Comparison of ENCODE assay signal across 20 cellular contexts in the genomic region with DNA sequence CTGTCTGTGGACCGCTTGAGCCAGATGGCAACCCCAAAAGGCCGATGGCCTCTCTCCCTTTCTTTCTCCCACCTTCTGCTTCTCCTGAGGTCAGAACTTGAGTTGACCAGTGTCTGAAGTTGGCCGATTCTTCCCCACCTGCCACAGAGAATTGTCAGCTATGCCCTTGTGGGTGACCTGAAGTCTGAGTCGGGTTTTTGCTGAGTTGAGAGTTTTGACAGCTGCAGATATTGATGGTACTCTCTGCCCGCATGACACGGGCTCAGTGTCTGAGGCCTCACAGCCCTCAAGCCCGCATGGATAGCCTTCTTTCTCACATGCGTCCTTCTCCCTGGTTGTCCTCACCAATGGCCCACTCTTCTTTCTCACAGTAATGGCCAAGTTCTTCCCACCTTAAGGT.
"Had no signal": no experiment of that assay in that cellular context is flagged by ENCODE, and none has a peak within 500 bp of the region (broad histone marks: within the 10 kb centered on the region; RNA-seq: fewer than 3 reads in every experiment).

No MANE protein-coding gene starts in this region.

- H3K27ac ChIP-seq: brain microvascular endothelial cell had no signal

- H3K36me3 ChIP-seq: brain microvascular endothelial cell, heart left ventricle had no signal

- H3K4me1 Mint-ChIP-seq: activated CD4-positive, alpha-beta T cell treated with anti-CD3 and anti-CD28 coated beads, Interleukin-2, amount 10 ng/mL, durations not matched to agents 24 days and 14 days; activated CD8-positive, alpha-beta memory T cell treated with anti-CD3 and anti-CD28 coated beads, Interleukin-2, amount 10 ng/mL, durations not matched to agents 7 days and 5 days had no signal

- H3K27me3 Mint-ChIP-seq: activated CD4-positive, alpha-beta memory T cell treated with anti-CD3 and anti-CD28 coated beads, Interleukin-2, amount 10 ng/mL, durations not matched to agents 7 days and 5 days; activated CD4-positive, alpha-beta T cell treated with anti-CD3 and anti-CD28 coated beads, Interleukin-2, amount 10 ng/mL, durations not matched to agents 24 days and 14 days; activated CD8-positive, alpha-beta memory T cell treated with anti-CD3 and anti-CD28 coated beads, Interleukin-2, amount 10 ng/mL, durations not matched to agents 7 days and 5 days; activated naive CD4-positive, alpha-beta T cell treated with anti-CD3 and anti-CD28 coated beads, Interleukin-2, amount 50 U/mL, for 24 hours; T-helper 17 cell had no signal

- H3K36me3 Mint-ChIP-seq: activated CD8-positive, alpha-beta memory T cell treated with anti-CD3 and anti-CD28 coated beads, Interleukin-2, amount 10 ng/mL, durations not matched to agents 7 days and 5 days; activated naive CD4-positive, alpha-beta T cell treated with anti-CD3 and anti-CD28 coated beads, Interleukin-2, amount 50 U/mL, for 24 hours had no signal

- H3K9me3 ChIP-seq: heart left ventricle had no signal

- H3K4me3 Mint-ChIP-seq: activated CD4-positive, alpha-beta memory T cell treated with anti-CD3 and anti-CD28 coated beads, Interleukin-2, amount 10 ng/mL, durations not matched to agents 7 days and 5 days; activated CD4-positive, alpha-beta T cell treated with anti-CD3 and anti-CD28 coated beads, Interleukin-2, amount 10 ng/mL, durations not matched to agents 24 days and 14 days; activated CD8-positive, alpha-beta memory T cell treated with anti-CD3 and anti-CD28 coated beads, Interleukin-2, amount 10 ng/mL, durations not matched to agents 7 days and 5 days; activated naive CD4-positive, alpha-beta T cell treated with anti-CD3 and anti-CD28 coated beads, Interleukin-2, amount 50 U/mL, for 24 hours; T-helper 17 cell had no signal

- FAIRE-seq: colon, islet of Langerhans had no signal

- H3K27ac Mint-ChIP-seq: activated CD4-positive, alpha-beta memory T cell treated with anti-CD3 and anti-CD28 coated beads, Interleukin-2, amount 10 ng/mL, durations not matched to agents 7 days and 5 days; activated CD4-positive, alpha-beta T cell treated with anti-CD3 and anti-CD28 coated beads, Interleukin-2, amount 10 ng/mL, durations not matched to agents 24 days and 14 days; activated CD8-positive, alpha-beta memory T cell treated with anti-CD3 and anti-CD28 coated beads, Interleukin-2, amount 10 ng/mL, durations not matched to agents 7 days and 5 days; activated naive CD4-positive, alpha-beta T cell treated with anti-CD3 and anti-CD28 coated beads, Interleukin-2, amount 50 U/mL, for 24 hours; T-helper 17 cell had no signal

- H3K9me3 Mint-ChIP-seq: activated CD4-positive, alpha-beta memory T cell treated with anti-CD3 and anti-CD28 coated beads, Interleukin-2, amount 10 ng/mL, durations not matched to agents 7 days and 5 days; activated CD4-positive, alpha-beta T cell treated with anti-CD3 and anti-CD28 coated beads, Interleukin-2, amount 10 ng/mL, durations not matched to agents 24 days and 14 days; activated naive CD4-positive, alpha-beta T cell treated with anti-CD3 and anti-CD28 coated beads, Interleukin-2, amount 50 U/mL, for 24 hours had no signal

- ATAC-seq: activated CD4-positive, CD25-positive, alpha-beta regulatory T cell treated with anti-CD3 and anti-CD28 coated beads, Interleukin-2, amount 50 U/mL, for 24 hours; activated CD8-positive, alpha-beta memory T cell treated with anti-CD3 and anti-CD28 coated beads, Interleukin-2, amount 10 ng/mL, durations not matched to agents 7 days and 5 days; heart left ventricle; left ventricle myocardium superior; stimulated activated naive CD8-positive, alpha-beta T cell treated with anti-CD3 and anti-CD28 coated beads, Interleukin-15, Interleukin-2, amounts not matched to agents 100 U/mL and 50 U/mL, for 24 hours; T-helper 17 cell had no signal

- H3K4me3 ChIP-seq: heart left ventricle had no signal

- H3K27me3 ChIP-seq: brain microvascular endothelial cell had no signal

- DNase-seq: activated CD4-positive, alpha-beta memory T cell treated with anti-CD3 and anti-CD28 coated beads, Interleukin-2, amount 10 ng/mL, durations not matched to agents 7 days and 5 days; activated CD4-positive, alpha-beta T cell treated with anti-CD3 and anti-CD28 coated beads, Interleukin-2, amount 10 ng/mL, durations not matched to agents 24 days and 14 days; activated CD8-positive, alpha-beta memory T cell treated with anti-CD3 and anti-CD28 coated beads, Interleukin-2, amount 10 ng/mL, durations not matched to agents 7 days and 5 days; activated gamma-delta T cell treated with Interleukin-2 at 50 U/mL for 16 hours; aorta; brain microvascular endothelial cell; central memory CD4-positive, alpha-beta T cell; heart left ventricle; left ventricle myocardium superior; mammary epithelial cell; midbrain; occipital lobe; stimulated activated CD4-positive, alpha-beta T cell treated with anti-CD3 and anti-CD28 coated beads, Interleukin-4, amount 100 ng/mL, for 4 hours; stimulated activated naive CD8-positive, alpha-beta T cell treated with anti-CD3 and anti-CD28 coated beads, Interleukin-15, Interleukin-2, amounts not matched to agents 100 U/mL and 50 U/mL, for 24 hours; SW 1271; T-helper 17 cell had no signal
